In genomic region chr19:7068599-7068998, GRCh38 we compare ENCODE assay signal across 6 cellular contexts. TPM values are rescaled to one million over a fixed set of nuclear protein-coding genes. Genes with fewer than 3 reads are reported as not detected.
DNase-seq lines count a peak whose midpoint lies in the region; ATAC-seq lines count a peak whose summit lies in the region.

No MANE protein-coding gene starts in this region.

- peaks cover 4% of the 10 kb centered on the region for H3K36me3 ChIP-seq in ectodermal cell (ENCODE audit: control insufficient read depth, insufficient read depth, low read length)

- H3K4me3 Mint-ChIP-seq in T-helper 2 cell treated with Interferon-gamma antibody and Interleukin-4, amounts not matched to agents 5 μg/mL and 100 μg/mL, for 36 hours = peak overlapping the region; percentile 95
- H3K4me3 Mint-ChIP-seq in stimulated activated naive CD8-positive, alpha-beta T cell treated with anti-CD3 and anti-CD28 coated beads, Interleukin-15, amount 100 ng/mL, for 72 hours = peak overlapping the region; percentile 88 to 98

- peak overlapping the region; percentile 79 for H3K27ac Mint-ChIP-seq in T-helper 2 cell treated with Interferon-gamma antibody and Interleukin-4, amounts not matched to agents 5 μg/mL and 100 μg/mL, for 36 hours
- H3K27ac Mint-ChIP-seq in stimulated activated naive CD8-positive, alpha-beta T cell treated with anti-CD3 and anti-CD28 coated beads, Interleukin-15, amount 100 ng/mL, for 72 hours = peak overlapping the region; percentile 10 to 97

- H3K4me1 Mint-ChIP-seq in T-helper 2 cell treated with Interferon-gamma antibody and Interleukin-4, amounts not matched to agents 5 μg/mL and 100 μg/mL, for 36 hours (ENCODE audit: low read depth) = peaks cover 7% of the 10 kb centered on the region
- peaks cover 17% of the 10 kb centered on the region for H3K4me1 Mint-ChIP-seq in stimulated activated naive CD8-positive, alpha-beta T cell treated with anti-CD3 and anti-CD28 coated beads, Interleukin-15, amount 100 ng/mL, for 72 hours

- peak overlapping the region; percentile 99 for H3K4me3 ChIP-seq in ectodermal cell (ENCODE audit: insufficient read depth, low read depth, low read length)

- peaks cover 35% of the 10 kb centered on the region for H3K36me3 Mint-ChIP-seq in T-helper 2 cell treated with Interferon-gamma antibody and Interleukin-4, amounts not matched to agents 5 μg/mL and 100 μg/mL, for 36 hours (ENCODE audit: low read depth)

- no peaks in the 10 kb centered on the region for H3K9me3 ChIP-seq in ectodermal cell (ENCODE audit: control insufficient read depth, low read length)

- H3K27me3 Mint-ChIP-seq in T-helper 2 cell treated with Interferon-gamma antibody and Interleukin-4, amounts not matched to agents 5 μg/mL and 100 μg/mL, for 36 hours (ENCODE audit: low read depth) = no peaks in the 10 kb centered on the region
- H3K27me3 Mint-ChIP-seq in stimulated activated naive CD8-positive, alpha-beta T cell treated with anti-CD3 and anti-CD28 coated beads, Interleukin-15, amount 100 ng/mL, for 72 hours = no peaks in the 10 kb centered on the region

- peaks cover 6% of the 10 kb centered on the region for H3K9me3 Mint-ChIP-seq in T-helper 2 cell treated with Interferon-gamma antibody and Interleukin-4, amounts not matched to agents 5 μg/mL and 100 μg/mL, for 36 hours
- H3K9me3 Mint-ChIP-seq in stimulated activated naive CD8-positive, alpha-beta T cell treated with anti-CD3 and anti-CD28 coated beads, Interleukin-15, amount 100 ng/mL, for 72 hours = peaks cover 0 to 7% of the 10 kb centered on the region in 2 donors

- no peaks in the 10 kb centered on the region for H3K27me3 ChIP-seq in ectodermal cell (ENCODE audit: control insufficient read depth, insufficient read depth, low read length, poor library complexity, severe bottlenecking)

- ATAC-seq in stimulated activated naive CD8-positive, alpha-beta T cell treated with anti-CD3 and anti-CD28 coated beads, Interleukin-15, amount 100 ng/mL, for 72 hours = no peak

- DNase-seq in T-helper 2 cell treated with Interferon-gamma antibody and Interleukin-4, amounts not matched to agents 5 μg/mL and 100 μg/mL, for 36 hours (ENCODE audit: low spot score) = no peak
- no peak for DNase-seq in T-helper 2 cell
- DNase-seq in stimulated activated naive CD8-positive, alpha-beta T cell treated with anti-CD3 and anti-CD28 coated beads, Interleukin-15, amount 100 ng/mL, for 72 hours = no peak
- no peak for DNase-seq in posterior vena cava (ENCODE audit: low spot score)
- no peak for DNase-seq in AG20443 (ENCODE audit: low spot score)

- H3K27ac ChIP-seq in ectodermal cell (ENCODE audit: insufficient read depth, low read depth, low read length, poor library complexity, severe bottlenecking) = no peak overlapping the region

- intact Hi-C loops in posterior vena cava (cut with DNase I) = no loop called here

- 83 to 89% methylated on average over 5 to 6 of the region's 6 CpGs for WGBS in ectodermal cell, 2 experiments

- no peaks in the 10 kb centered on the region for H3K4me1 ChIP-seq in ectodermal cell (ENCODE audit: control insufficient read depth, insufficient read depth, low read length)

RNA-seq across cellular contexts. Expression of gene ZNF557, which starts 0.9 kb away (rescaled TPM):
- 5.2 TPM for polyA plus RNA-seq in ectodermal cell (2013, experiment 1 of 4)
- polyA plus RNA-seq in ectodermal cell (2013, experiment 2 of 4) = 6.1 TPM
- polyA plus RNA-seq in ectodermal cell (2013, experiment 3 of 4) = 5.4 TPM
- 5.0 TPM for polyA plus RNA-seq in ectodermal cell (2013, experiment 4 of 4)
- total RNA-seq in posterior vena cava = 1 to 10 TPM; 8.2 TPM

RNA-seq across cellular contexts. Expression of gene MBD3L3, which starts 10.1 kb away (rescaled TPM):
- polyA plus RNA-seq in ectodermal cell (2013, experiment 1 of 4) = not detected
- not detected for polyA plus RNA-seq in ectodermal cell (2013, experiment 2 of 4)
- polyA plus RNA-seq in ectodermal cell (2013, experiment 3 of 4) = not detected
- not detected for polyA plus RNA-seq in ectodermal cell (2013, experiment 4 of 4)
- total RNA-seq in posterior vena cava = not detected

RNA-seq across cellular contexts. Expression of gene MBD3L2, which starts 19.5 kb away (rescaled TPM):
- polyA plus RNA-seq in ectodermal cell (2013, experiment 1 of 4) = not detected
- not detected for polyA plus RNA-seq in ectodermal cell (2013, experiment 2 of 4)
- polyA plus RNA-seq in ectodermal cell (2013, experiment 3 of 4) = not detected
- not detected for polyA plus RNA-seq in ectodermal cell (2013, experiment 4 of 4)
- not detected for total RNA-seq in posterior vena cava

RNA-seq across cellular contexts. Expression of gene MBD3L4, which starts 28.6 kb away (rescaled TPM):
- polyA plus RNA-seq in ectodermal cell (2013, experiment 1 of 4) = not detected
- polyA plus RNA-seq in ectodermal cell (2013, experiment 2 of 4) = not detected
- not detected for polyA plus RNA-seq in ectodermal cell (2013, experiment 3 of 4)
- polyA plus RNA-seq in ectodermal cell (2013, experiment 4 of 4) = not detected
- not detected for total RNA-seq in posterior vena cava

RNA-seq across cellular contexts. Expression of gene MBD3L5, which starts 38.2 kb away (rescaled TPM):
- not detected for polyA plus RNA-seq in ectodermal cell (2013, experiment 1 of 4)
- not detected for polyA plus RNA-seq in ectodermal cell (2013, experiment 2 of 4)
- polyA plus RNA-seq in ectodermal cell (2013, experiment 3 of 4) = not detected
- not detected for polyA plus RNA-seq in ectodermal cell (2013, experiment 4 of 4)
- not detected for total RNA-seq in posterior vena cava
